Comparison of ENCODE assay signal across 24 cellular contexts in the genomic region with DNA sequence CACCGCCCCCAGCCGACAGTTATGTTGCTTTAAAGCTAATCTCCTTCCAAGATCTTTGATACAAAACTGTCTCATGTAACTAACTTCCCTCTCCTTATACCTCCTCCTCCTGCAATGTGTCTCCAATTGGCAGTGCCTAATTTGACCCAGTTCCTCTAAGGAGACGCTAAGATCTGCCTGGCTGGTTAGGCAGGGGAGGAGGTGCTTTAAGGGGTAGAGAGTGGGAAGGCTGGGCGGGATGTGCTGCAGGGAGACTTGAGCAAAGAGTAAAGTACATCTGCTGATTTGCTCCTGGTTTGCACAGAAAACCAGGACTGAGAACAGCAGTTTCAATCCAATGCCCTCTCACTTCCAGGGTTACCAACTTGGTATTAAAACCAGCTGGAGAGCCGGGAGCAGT. TPM values are rescaled to one million over a fixed set of nuclear protein-coding genes. Genes with fewer than 3 reads are reported as not detected.
DNase-seq lines count a peak whose midpoint lies in the region; ATAC-seq and TF ChIP-seq lines count a peak whose summit lies in the region.
"Had no signal": no experiment of that assay in that cellular context is flagged by ENCODE, and none has a peak within 500 bp of the region (broad histone marks: within the 10 kb centered on the region; RNA-seq: fewer than 3 reads in every experiment).

No MANE protein-coding gene starts in this region.

- ATAC-seq in esophagus mucosa (peak; percentile 10), mucosa of descending colon (peak; percentile 6), GM21390 (IDR thresholded peaks at IDR 0.05; ENCODE audit: unreplicated experiment) (no peak), GM19455 (IDR thresholded peaks at IDR 0.05; ENCODE audit: unreplicated experiment) (no peak)
- ATAC-seq: activated CD8-positive, alpha-beta T cell treated with anti-CD3 and anti-CD28 coated beads, Interleukin-2, amount 10 ng/mL, durations not matched to agents 7 days and 5 days had no signal

- H2BK120ac ChIP-seq in H9 (ENCODE audit: low read depth, low read length, poor library complexity, severe bottlenecking): no peak overlapping the region

- H3T11ph ChIP-seq in H9 (ENCODE audit: low read length): no peak overlapping the region

- TF ChIP-seq CTCF in H9 (conservative IDR thresholded peaks at IDR 0.05) (no peak), mucosa of descending colon (IDR thresholded peaks at IDR 0.05) (no peak)

- H3K4me2 ChIP-seq in H9 (ENCODE audit: insufficient read depth, insufficient read length, low read length): no peak overlapping the region
- H3K4me2 ChIP-seq: neural progenitor cell had no signal

- no peaks in the 10 kb centered on the region for H3K36me3 ChIP-seq in mucosa of descending colon (ENCODE audit: low read depth)
- H3K36me3 ChIP-seq: BE2C, lower lobe of right lung, neural progenitor cell, prostate gland had no signal

- peak overlapping the region in 2 of 3 experiments; percentile 29 to 30; a peak in 1 of 7 replicates for H3K27ac Mint-ChIP-seq in H9
- H3K27ac Mint-ChIP-seq: activated CD8-positive, alpha-beta T cell treated with anti-CD3 and anti-CD28 coated beads, Interleukin-2, amount 10 ng/mL, durations not matched to agents 7 days and 5 days; activated naive CD8-positive, alpha-beta T cell; IgD-negative memory B cell had no signal

- H3K9me3 Mint-ChIP-seq in H9: no peaks in the 10 kb centered on the region
- H3K9me3 Mint-ChIP-seq: IgD-negative memory B cell, neural progenitor cell had no signal

- H3K14ac ChIP-seq in H9 (ENCODE audit: insufficient read depth, low read length): no peak overlapping the region

- no CpG with 5 or more reads among the region's 5 CpGs for WGBS in H9 (ENCODE audit: extremely low coverage, insufficient read length, low lambda C conversion rate)

- peaks cover 5 to 14% (median 10%) of the 10 kb centered on the region in 3 experiments for H3K36me3 Mint-ChIP-seq in H9 (ENCODE audit: insufficient read depth in 1 of 3, low read depth in 3 of 3)

- H2BK20ac ChIP-seq in H9 (ENCODE audit: low read depth, low read length, poor library complexity, severe bottlenecking): no peak overlapping the region

- intact Hi-C loops in mucosa of descending colon (cut with DNase I, micrococcal nuclease): no loop called here

- H3K27ac ChIP-seq in H9 (ENCODE audit: insufficient read length, low read depth, low read length): no peak overlapping the region
- H3K27ac ChIP-seq: lower lobe of right lung, neural progenitor cell, SJSA1, testis had no signal

- no peaks in the 10 kb centered on the region for H3K79me1 ChIP-seq in H9 (ENCODE audit: insufficient read depth, low read depth, low read length, poor library complexity, severe bottlenecking)

- no peaks in the 10 kb centered on the region for H4K20me1 ChIP-seq in H9 (ENCODE audit: control insufficient read depth, insufficient read depth, insufficient read length)

- no peak overlapping the region for H4K5ac ChIP-seq in H9 (ENCODE audit: insufficient read length, low read depth, low read length)

- H3K4ac ChIP-seq in H9 (ENCODE audit: low read depth, low read length): no peak overlapping the region

- DNase-seq in H9 (no peak), mucosa of descending colon (no peak), superior temporal gyrus (ENCODE audit: extremely low spot score) (peak; percentile 21), NCI-H2107 (lab: John Stamatoyannopoulos, UW) (no peak)
- DNase-seq: activated CD8-positive, alpha-beta T cell treated with anti-CD3 and anti-CD28 coated beads, Interleukin-2, amount 10 ng/mL, durations not matched to agents 7 days and 5 days; aorta; BE2C; GF-D8; H7; islet precursor cell; lower lobe of right lung; NCI-H1436; NCI-H446 treated with DMSO at 0.1 percent for 48 hours; stimulated activated naive CD4-positive, alpha-beta T cell treated with Interleukin-2 at 50 U/mL for 16 hours; T-helper 1 cell; testis had no signal

- H4K91ac ChIP-seq in H9 (ENCODE audit: insufficient read length, low read depth, low read length): no peak overlapping the region

- H3K9ac ChIP-seq in H9 (ENCODE audit: extremely low read depth, insufficient read length, low read length): no peak overlapping the region
- H3K9ac ChIP-seq: neural progenitor cell had no signal

- H3K23ac ChIP-seq in H9 (ENCODE audit: insufficient read length, low read depth, low read length): no peak overlapping the region

- H2AK5ac ChIP-seq in H9 (ENCODE audit: insufficient read length, low read length): no peak overlapping the region

- H3K9me3 ChIP-seq in H9 (ENCODE audit: control insufficient read depth, low read depth, low read length): no peaks in the 10 kb centered on the region
- H3K9me3 ChIP-seq in mucosa of descending colon: no peaks in the 10 kb centered on the region
- H3K9me3 ChIP-seq: BE2C, lower lobe of right lung, prostate gland, SJSA1, testis had no signal

- no peaks in the 10 kb centered on the region for H3K27me3 ChIP-seq in H9 (ENCODE audit: insufficient read depth, low read length)
- H3K27me3 ChIP-seq: BE2C, neural progenitor cell, SJSA1, testis had no signal

- H2BK5ac ChIP-seq in H9 (ENCODE audit: insufficient read length, low read length): no peak overlapping the region

- H2AFZ ChIP-seq in H9 (ENCODE audit: low read length): no peak overlapping the region
- H2AFZ ChIP-seq: neural progenitor cell had no signal

- no peak overlapping the region for H3K4me3 Mint-ChIP-seq in H9
- H3K4me3 Mint-ChIP-seq: activated CD8-positive, alpha-beta T cell treated with anti-CD3 and anti-CD28 coated beads, Interleukin-2, amount 10 ng/mL, durations not matched to agents 7 days and 5 days; activated naive CD8-positive, alpha-beta T cell; IgD-negative memory B cell; neural progenitor cell had no signal

- H2BK15ac ChIP-seq in H9 (ENCODE audit: low read depth, low read length): no peak overlapping the region

- H3K23me2 ChIP-seq in H9 (ENCODE audit: insufficient read length, low read depth, low read length, poor library complexity, severe bottlenecking): no peaks in the 10 kb centered on the region

- H4K8ac ChIP-seq in H9 (replicated peaks; ENCODE audit: insufficient read length, low read depth, low read length): no peak overlapping the region

- no peaks in the 10 kb centered on the region for H3K79me2 ChIP-seq in H9 (ENCODE audit: insufficient read depth, low read length)

- no peak overlapping the region for H2BK12ac ChIP-seq in H9 (ENCODE audit: insufficient read length, low read depth, low read length)

- H3K4me3 ChIP-seq in mucosa of descending colon: no peak overlapping the region
- H3K4me3 ChIP-seq: lower lobe of right lung, neural progenitor cell, prostate gland, SJSA1, testis had no signal

- H3K18ac ChIP-seq in H9 (ENCODE audit: insufficient read length, low read depth, low read length): no peak overlapping the region

- H3K27me3 Mint-ChIP-seq in H9 (ENCODE audit: low read depth): no peaks in the 10 kb centered on the region
- H3K27me3 Mint-ChIP-seq: activated naive CD8-positive, alpha-beta T cell; IgD-negative memory B cell had no signal

- no peak overlapping the region for H3K56ac ChIP-seq in H9 (ENCODE audit: insufficient read length, low read depth, low read length)

- H3K4me1 ChIP-seq in H9 (ENCODE audit: insufficient read depth, low read length): no peaks in the 10 kb centered on the region
- peaks cover 18% of the 10 kb centered on the region for H3K4me1 ChIP-seq in mucosa of descending colon (ENCODE audit: low read depth)
- H3K4me1 ChIP-seq: BE2C, lower lobe of right lung, prostate gland, SJSA1, testis had no signal

- H3K4me1 Mint-ChIP-seq in H9: peaks cover 0 to 2% of the 10 kb centered on the region in 2 experiments; a peak in 3 of 4 replicates

RNA-seq across cellular contexts. Expression of gene IKZF4, which starts 7.4 kb away (rescaled TPM):
- total RNA-seq in H9 (2021) (13.0 and 13.9 TPM in 2 replicates), esophagus mucosa (4.3 TPM), mucosa of descending colon (1 to 10 TPM; 3.5 to 9.1 (median 7.2) TPM)

RNA-seq across cellular contexts. Expression of gene SUOX, which starts 16.4 kb away (rescaled TPM):
- 21.0 and 21.5 TPM in 2 replicates for total RNA-seq in H9 (2021)
- total RNA-seq in esophagus mucosa: 16.0 TPM
- 10 to 100 TPM; 29.2 to 32.0 (median 30.4) TPM for total RNA-seq in mucosa of descending colon

RNA-seq across cellular contexts. Expression of gene RPS26, which starts 28.2 kb away (rescaled TPM):
- total RNA-seq in H9 (2021): 51.9 and 53.5 TPM in 2 replicates
- 52.8 TPM for total RNA-seq in esophagus mucosa
- total RNA-seq in mucosa of descending colon: 10 to 100 TPM; 28.8 to 81.1 (median 34.5) TPM

RNA-seq across cellular contexts. Expression of gene RAB5B, which starts 39.6 kb away (rescaled TPM):
- total RNA-seq in H9 (2021) (48.4 and 50.6 TPM in 2 replicates), esophagus mucosa (111 TPM), mucosa of descending colon (100 to 1,000 TPM; 131 to 179 (median 173) TPM)

RNA-seq across cellular contexts. Expression of gene CDK2, which starts 46.9 kb away (rescaled TPM):
- total RNA-seq in H9 (2021): 53.1 and 60.8 TPM in 2 replicates
- 20.5 TPM for total RNA-seq in esophagus mucosa
- total RNA-seq in mucosa of descending colon: 10 to 100 TPM; 17.1 to 22.1 (median 20.8) TPM

Comparison
In these comparisons a context has a peak if more than half of its experiments do, and no peak if none do; other contexts are left out.
1. ATAC-seq: peak in esophagus mucosa (single experiment) and mucosa of descending colon (single experiment); none in GM21390 (single experiment) and GM19455 (single experiment).